1 cellular context compared by ENCODE assay signal in genomic region chr10:89219512-89220218, GRCh38.
TF ChIP-seq lines count a peak whose summit lies in the region.

No MANE protein-coding gene starts in this region.

TF ChIP-seq in IMR-90, 13 proteins besides CTCF, POLR2A, EP300 and RAD21:
- TF ChIP-seq NFE2L2 (IDR thresholded peaks at IDR 0.05; ENCODE audit: low read depth, low read length) (no peak), RCOR1 (IDR thresholded peaks at IDR 0.05; ENCODE audit: insufficient replicate concordance, low read length) (no peak), SMC3 (IDR thresholded peaks at IDR 0.05; ENCODE audit: low read depth, low read length) (no peak), FOS (IDR thresholded peaks at IDR 0.05; ENCODE audit: low read depth, low read length) (no peak)
